Comparison of ENCODE assay signal across 9 cellular contexts in the genomic region with DNA sequence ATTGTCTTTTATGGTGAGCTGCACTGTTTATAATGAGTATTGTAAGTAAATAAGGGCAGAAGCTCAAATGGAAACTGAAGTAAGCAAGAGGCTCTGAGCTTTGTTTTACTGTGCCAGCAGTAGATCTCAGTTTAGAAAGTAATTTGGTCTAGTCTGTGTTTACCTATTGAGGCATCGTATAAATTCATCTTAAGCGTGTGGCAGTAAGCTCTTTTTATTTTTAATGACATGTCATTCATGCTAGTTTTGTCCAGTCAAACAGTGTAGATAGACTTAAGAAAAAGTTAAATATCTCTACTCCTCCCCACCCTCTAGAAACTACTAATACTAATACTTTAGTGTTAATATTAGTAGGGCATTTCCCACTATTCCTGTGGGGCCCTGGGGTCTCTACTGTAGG. TPM values are rescaled to one million over a fixed set of nuclear protein-coding genes. Genes with fewer than 3 reads are reported as not detected.
A peak's percentile ranks its signal among the peaks of the same experiment; 100 is the strongest.
DNase-seq lines count a peak whose midpoint lies in the region; ATAC-seq, FAIRE-seq and TF ChIP-seq lines count a peak whose summit lies in the region.
"Had no signal": no experiment of that assay in that cellular context is flagged by ENCODE, and none has a peak within 500 bp of the region (broad histone marks: within the 10 kb centered on the region; RNA-seq: fewer than 3 reads in every experiment).

No MANE protein-coding gene starts in this region.

- no peak overlapping the region for H2BK15ac ChIP-seq in H9 (ENCODE audit: low read depth, low read length)
- no peak overlapping the region for H2BK15ac ChIP-seq in mesenchymal stem cell (ENCODE audit: low read depth, poor library complexity, severe bottlenecking)

- SMC1A ChIA-PET in GM12878 (lab: Charles Lee; ENCODE audit: uncharacterized antibody, unreplicated experiment): interaction anchor here (0.8 to 1.9 kb wide), 7 partner anchors 14 to 525 kb away, joined by 3 to 13 read pairs (median 5); no protein-coding TSS in a partner anchor

- H3K9ac ChIP-seq in H9 (ENCODE audit: extremely low read depth, insufficient read length, low read length) (no peak overlapping the region), GM12878 (ENCODE audit: control insufficient read depth, insufficient read depth, low read length) (peak overlapping the region; percentile 95), mesenchymal stem cell (ENCODE audit: low read length) (peak overlapping the region; percentile 98)

- no peak overlapping the region for H2BK12ac ChIP-seq in H9 (ENCODE audit: insufficient read length, low read depth, low read length)
- no peak overlapping the region for H2BK12ac ChIP-seq in mesenchymal stem cell (ENCODE audit: low read length in 2 of 2)

- H3K79me2 ChIP-seq in H9 (ENCODE audit: insufficient read depth, low read length) (peaks cover 29% of the 10 kb centered on the region; the same call in 1 of the 2 replicates), GM12878 (ENCODE audit: control insufficient read depth, insufficient read depth, low read length) (peaks cover 69% of the 10 kb centered on the region)

- peak overlapping the region; percentile 84 to 92 for H3K4me3 Mint-ChIP-seq in H9

- H3K23ac ChIP-seq in H9 (ENCODE audit: insufficient read length, low read depth, low read length) (no peak overlapping the region), mesenchymal stem cell (ENCODE audit: low read length in 2 of 2) (no peak overlapping the region)

- no peak for TF ChIP-seq POLR2A in A549 (IDR thresholded peaks at IDR 0.05; ENCODE audit: low read length)
- TF ChIP-seq POLR2A in GM12878 (IDR thresholded peaks at IDR 0.05; ENCODE audit: low read depth, low read length): no peak

- POLR2A ChIA-PET in A549 (lab: Yijun Ruan, JAX): no interaction called here
- POLR2A ChIA-PET in GM12878 (lab: Charles Lee): interaction anchor here (1.3 kb wide), 1 partner anchor 27 kb away, joined by 3 read pairs; no protein-coding TSS in a partner anchor

- H3K4me3 ChIP-seq in A549 (peak overlapping the region; percentile 89), GM12878 (peak overlapping the region; percentile 99), mesenchymal stem cell (ENCODE audit: insufficient read depth in 1 of 2, low read depth in 1 of 2, low read length in 2 of 2) (peak overlapping the region in 1 of 2 experiments; percentile 98)

- BruUV-seq in GM12878 (replicated peaks; lab: Mats Ljungman, UMichigan): no TSS peak

- peaks cover 9% of the 10 kb centered on the region for H3K23me2 ChIP-seq in H9 (ENCODE audit: insufficient read length, low read depth, low read length, poor library complexity, severe bottlenecking)

- no peak overlapping the region for H3K27ac Mint-ChIP-seq in H9

- no peaks in the 10 kb centered on the region for H4K20me1 ChIP-seq in H9 (ENCODE audit: control insufficient read depth, insufficient read depth, insufficient read length)
- no peaks in the 10 kb centered on the region for H4K20me1 ChIP-seq in GM12878 (ENCODE audit: control insufficient read depth, insufficient read depth)

- H3K36me3 ChIP-seq in GM12878 (ENCODE audit: control insufficient read depth in 2 of 2, insufficient read depth in 2 of 2, low read length in 1 of 2) (no peaks in the 10 kb centered on the region), mesenchymal stem cell (ENCODE audit: control insufficient read depth in 1 of 2, insufficient read depth in 2 of 2, low read depth in 1 of 2, low read length in 2 of 2) (no peaks in the 10 kb centered on the region)

- H2AK5ac ChIP-seq in H9 (ENCODE audit: insufficient read length, low read length) (no peak overlapping the region), mesenchymal stem cell (ENCODE audit: low read length, severe bottlenecking) (no peak overlapping the region)

- no peak overlapping the region for H4K91ac ChIP-seq in H9 (ENCODE audit: insufficient read length, low read depth, low read length)
- no peak overlapping the region for H4K91ac ChIP-seq in mesenchymal stem cell (ENCODE audit: low read length)

- H3K18ac ChIP-seq in H9 (ENCODE audit: insufficient read length, low read depth, low read length) (no peak overlapping the region), mesenchymal stem cell (ENCODE audit: low read depth in 1 of 2, low read length in 2 of 2) (no peak overlapping the region)

- in situ Hi-C loops in GM12878 (cut with MboI): no loop called here

- H2BK20ac ChIP-seq in H9 (ENCODE audit: low read depth, low read length, poor library complexity, severe bottlenecking): no peak overlapping the region

- H3K9me3 ChIP-seq in A549: no peaks in the 10 kb centered on the region
- no peaks in the 10 kb centered on the region for H3K9me3 ChIP-seq in H9 (ENCODE audit: control insufficient read depth, low read depth, low read length)
- H3K9me3 ChIP-seq in GM12878 (replicated peaks; ENCODE audit: control insufficient read depth, insufficient read depth, low read length): no peaks in the 10 kb centered on the region
- no peaks in the 10 kb centered on the region for H3K9me3 ChIP-seq in mesenchymal stem cell (ENCODE audit: control insufficient read depth, low read length)

- TF ChIP-seq RAD21 in A549 (conservative IDR thresholded peaks at IDR 0.05 in 1 of 2, IDR thresholded peaks at IDR 0.05 in 1 of 2) (no peak), GM12878 (IDR thresholded peaks at IDR 0.05; ENCODE audit: insufficient read depth, low read depth, low read length) (no peak)

- H2AFZ ChIP-seq in H9 (ENCODE audit: low read length): no peak overlapping the region
- H2AFZ ChIP-seq in GM12878 (ENCODE audit: control insufficient read depth, low read depth, low read length): no peak overlapping the region
- H2AFZ ChIP-seq in mesenchymal stem cell (ENCODE audit: low read depth, low read length): no peak overlapping the region

- H3K27ac ChIP-seq in A549: peak overlapping the region; percentile 95 to 100; a peak in 5 of 6 replicates
- H3K27ac ChIP-seq in H9 (ENCODE audit: insufficient read length, low read depth, low read length): no peak overlapping the region
- H3K27ac ChIP-seq in GM12878 (ENCODE audit: control insufficient read depth, insufficient read depth): peak overlapping the region; percentile 94
- no peak overlapping the region for H3K27ac ChIP-seq in mesenchymal stem cell (ENCODE audit: low read length, poor library complexity, severe bottlenecking)

- H3K9me3 Mint-ChIP-seq in H9: no peaks in the 10 kb centered on the region; a peak in 1 of 5 replicates

- no peaks in the 10 kb centered on the region for H3K27me3 Mint-ChIP-seq in H9 (ENCODE audit: low read depth)

- H3T11ph ChIP-seq in H9 (ENCODE audit: low read length): no peak overlapping the region

- no peak overlapping the region for H4K5ac ChIP-seq in H9 (ENCODE audit: insufficient read length, low read depth, low read length)

- H3K4me2 ChIP-seq in A549: peak overlapping the region; percentile 84
- H3K4me2 ChIP-seq in H9 (ENCODE audit: insufficient read depth, insufficient read length, low read length): peak overlapping the region; percentile 82
- H3K4me2 ChIP-seq in GM12878 (ENCODE audit: control insufficient read depth, insufficient read depth): peak overlapping the region; percentile 84
- H3K4me2 ChIP-seq in mesenchymal stem cell (ENCODE audit: low read length, poor library complexity, severe bottlenecking): peak overlapping the region; percentile 54

- H3K4me1 Mint-ChIP-seq in H9: peaks cover 53 to 58% of the 10 kb centered on the region in 2 experiments

- no peaks in the 10 kb centered on the region for H3K79me1 ChIP-seq in H9 (ENCODE audit: insufficient read depth, low read depth, low read length, poor library complexity, severe bottlenecking)
- peaks cover 5% of the 10 kb centered on the region for H3K79me1 ChIP-seq in mesenchymal stem cell (replicated peaks; ENCODE audit: low read length, poor library complexity, severe bottlenecking)

- H4K8ac ChIP-seq in H9 (replicated peaks; ENCODE audit: insufficient read length, low read depth, low read length) (no peak overlapping the region), mesenchymal stem cell (ENCODE audit: low read length) (no peak overlapping the region)

- no peak overlapping the region for H3K4ac ChIP-seq in H9 (ENCODE audit: low read depth, low read length)
- no peak overlapping the region for H3K4ac ChIP-seq in mesenchymal stem cell (ENCODE audit: low read depth in 1 of 2, low read length in 2 of 2)

- TF ChIP-seq EP300 in A549 (IDR thresholded peaks at IDR 0.05) (no peak), GM12878 (IDR thresholded peaks at IDR 0.05; ENCODE audit: borderline replicate concordance in 1 of 2, control insufficient read depth in 1 of 2, low read depth in 2 of 2, low read length in 2 of 2) (no peak)

- H3K27me3 ChIP-seq in H9 (ENCODE audit: insufficient read depth, low read length) (no peaks in the 10 kb centered on the region), GM12878 (replicated peaks in 1 of 2; ENCODE audit: control insufficient read depth in 2 of 2, insufficient read depth in 2 of 2, low read length in 1 of 2) (no peaks in the 10 kb centered on the region), mesenchymal stem cell (ENCODE audit: control insufficient read depth in 1 of 2, insufficient read depth in 1 of 2, low read length in 2 of 2) (no peaks in the 10 kb centered on the region)

- TF ChIP-seq CTCF in A549 (IDR thresholded peaks at IDR 0.05): no peak
- TF ChIP-seq CTCF in H9 (conservative IDR thresholded peaks at IDR 0.05): no peak
- no peak for TF ChIP-seq CTCF in GM12878 (IDR thresholded peaks at IDR 0.05 in 2 of 3, conservative IDR thresholded peaks at IDR 0.05 in 1 of 3; ENCODE audit: control insufficient read depth in 2 of 3, extremely low read depth in 1 of 3, insufficient read depth in 1 of 3, low read depth in 3 of 3, low read length in 3 of 3)

- H2BK5ac ChIP-seq in H9 (ENCODE audit: insufficient read length, low read length) (no peak overlapping the region), mesenchymal stem cell (ENCODE audit: low read depth, low read length, poor library complexity, severe bottlenecking) (no peak overlapping the region)

- CTCF ChIA-PET in A549 (lab: Yijun Ruan, JAX): interaction anchor here (1.0 to 1.4 kb wide), 2 partner anchors 11 to 34 kb away, joined by 3 read pairs; no protein-coding TSS in a partner anchor
- CTCF ChIA-PET in GM12878 (lab: Yijun Ruan, JAX): interaction anchor here (0.7 to 1.6 kb wide), 4 partner anchors 27 to 1042 kb away, joined by 3 to 5 read pairs (median 4); no protein-coding TSS in a partner anchor

- WGBS in A549 (ENCODE audit: missing lambda C conversion rate): 30% methylated on average over 2 of the region's 2 CpGs
- no CpG with 5 or more reads among the region's 2 CpGs for WGBS in H9 (ENCODE audit: extremely low coverage, insufficient read length, low lambda C conversion rate)
- 97% methylated on average over 2 of the region's 2 CpGs for WGBS in GM12878 (ENCODE audit: insufficient coverage, insufficient replicate concordance, low lambda C conversion rate, missing lambda C conversion rate)
- no CpG with 5 or more reads among the region's 2 CpGs for WGBS in mesenchymal stem cell

- no peak overlapping the region for H3K56ac ChIP-seq in H9 (ENCODE audit: insufficient read length, low read depth, low read length)

- RAD21 ChIA-PET in GM12878 (lab: Charles Lee; ENCODE audit: unreplicated experiment): interaction anchor here (0.6 to 1.4 kb wide), 6 partner anchors 14 to 511 kb away, joined by 3 to 7 read pairs (median 4); no protein-coding TSS in a partner anchor

- ATAC-seq in A549 (no peak), GM12878 (no peak), GM19324 (IDR thresholded peaks at IDR 0.05; ENCODE audit: low FRiP score, unreplicated experiment) (no peak), HG02884 (IDR thresholded peaks at IDR 0.05; ENCODE audit: unreplicated experiment) (no peak)

- intact Hi-C loops in GM12878 (cut with micrococcal nuclease; ENCODE audit: unreplicated experiment): loop anchor here (2.0 to 10.0 kb wide), 3 partner anchors 47 to 1157 kb away; a partner anchor contains a TSS

- no peak for FAIRE-seq in A549 (lab: Jason Lieb, UNC)
- FAIRE-seq in GM12878 (lab: Jason Lieb, UNC): no peak

- no peak overlapping the region for H2BK120ac ChIP-seq in H9 (ENCODE audit: low read depth, low read length, poor library complexity, severe bottlenecking)
- H2BK120ac ChIP-seq in mesenchymal stem cell (ENCODE audit: low read depth, low read length): no peak overlapping the region

- H3K4me1 ChIP-seq in A549 (peaks cover 37% of the 10 kb centered on the region), H9 (ENCODE audit: insufficient read depth, low read length) (peaks cover 10% of the 10 kb centered on the region), GM12878 (ENCODE audit: control insufficient read depth, insufficient read depth, low read length) (peaks cover 7% of the 10 kb centered on the region), mesenchymal stem cell (ENCODE audit: control insufficient read depth, insufficient read depth, low read depth, low read length) (peaks cover 4% of the 10 kb centered on the region)

- H3K36me3 Mint-ChIP-seq in H9 (ENCODE audit: insufficient read depth in 1 of 3, low read depth in 3 of 3): peaks cover 6 to 9% (median 8%) of the 10 kb centered on the region in 3 experiments; a peak in 6 of 7 replicates

- H3K14ac ChIP-seq in H9 (ENCODE audit: insufficient read depth, low read length): no peak overlapping the region
- H3K14ac ChIP-seq in mesenchymal stem cell (ENCODE audit: low read length in 2 of 2): no peak overlapping the region

- DNase-seq in A549 (ENCODE audit: low read depth in 1 of 2, low spot score in 1 of 2) (no peak), H9 (no peak), GM12878 (ENCODE audit: low read depth, low spot score) (no peak), mesenchymal stem cell (no peak), RKO (ENCODE audit: low spot score) (no peak), NCI-H2171 treated with DMSO at 0.1 percent for 48 hours (lab: John Stamatoyannopoulos, UW) (no peak)
- DNase-seq: activated CD4-positive, alpha-beta T cell treated with anti-CD3 and anti-CD28 coated beads for 4 hours had no signal

RNA-seq across cellular contexts. Expression of a gene that starts 2.0 kb away (rescaled TPM):
- 80.0 and 85.4 TPM in 2 replicates for polyA plus RNA-seq in A549 (2011; rRNA removed)
- polyA plus RNA-seq in A549 (2012; cell fraction: cytosol; rRNA removed): 17.1 and 21.2 TPM in 2 replicates
- polyA plus RNA-seq in A549 (2012; cell fraction: nucleus; rRNA removed): 11.7 and 18.0 TPM in 2 replicates
- 39.5 to 48.3 TPM (median 41.7 TPM) in 3 replicates for polyA plus RNA-seq in A549 (2017; fragmentation: RNase III; extraction: RNeasy Plus Mini Kit Qiagen cat#74134 plus additional on column Dnase treatment)
- 61.3 and 62.3 TPM in 2 replicates for polyA minus RNA-seq in A549 (2011; rRNA and poly(A)+ RNA removed)
- total RNA-seq in H9 (2021): 24.3 TPM in 2 replicates
- total RNA-seq in GM12878 (2013; cell fraction: nucleolus; rRNA removed): 79.6 and 85.6 TPM in 2 replicates
- total RNA-seq in GM12878 (2014; rRNA removed): 26.9 and 28.5 TPM in 2 replicates
- 30.3 and 32.3 TPM in 2 replicates for total RNA-seq in GM12878 (2014; rRNA removed; fragmentation: Illumina TruSeq; extraction: Trizol)
- total RNA-seq in GM12878 (2021): 25.3 and 26.8 TPM in 2 replicates
- polyA plus RNA-seq in GM12878 (2011; ENCODE audit: low read depth): 11.7 TPM
- 30.3 and 41.6 TPM in 2 replicates for polyA plus RNA-seq in GM12878 (2011; rRNA removed)
- polyA plus RNA-seq in GM12878 (2011; cell fraction: cytosol; rRNA removed): 16.8 and 21.9 TPM in 2 replicates
- polyA plus RNA-seq in GM12878 (2011; cell fraction: nucleus; rRNA removed): 18.3 and 20.8 TPM in 2 replicates
- polyA plus RNA-seq in GM12878 (2012): 15.4 and 22.1 TPM in 2 replicates
- polyA plus RNA-seq in GM12878 (2014; fragmentation: Illumina TruSeq; extraction: Trizol): 27.6 and 35.8 TPM in 2 replicates
- 1 to 10 TPM; 4.6 to 5.6 TPM for polyA plus RNA-seq in GM12878 (2014; fragmentation: Nextera tagmentation; extraction: Ambion mirVana)
- polyA plus RNA-seq in GM12878 (2014; rRNA removed): 14.8 and 18.2 TPM in 2 replicates
- polyA plus RNA-seq in GM12878 (2016; fragmentation: Nextera tagmentation; extraction: Ambion mirVana): 10 to 100 TPM; 23.4 to 25.2 TPM
- 45.6 and 46.3 TPM in 2 replicates for polyA minus RNA-seq in GM12878 (2011; rRNA and poly(A)+ RNA removed)
- 14.7 and 15.4 TPM in 2 replicates for polyA minus RNA-seq in GM12878 (2011; cell fraction: cytosol; rRNA and poly(A)+ RNA removed)
- 28.4 and 38.5 TPM in 2 replicates for polyA minus RNA-seq in GM12878 (2011; cell fraction: nucleus; rRNA and poly(A)+ RNA removed)
- 51.1 TPM for polyA plus RNA-seq in mesenchymal stem cell (2013, experiment 1 of 2)
- 50.0 TPM for polyA plus RNA-seq in mesenchymal stem cell (2013, experiment 2 of 2)

Comparison
In these comparisons a context has a peak if more than half of its experiments do, and no peak if none do; other contexts are left out.
1. H3K27ac ChIP-seq: peak in A549 (2 of 2) and GM12878 (single experiment); none in H9 (single experiment) and mesenchymal stem cell (single experiment).
2. Peak in every context shown above with its lines, with median percentiles within 50 percentile points of each other: H3K4me2 ChIP-seq.